Comparison of ENCODE assay signal across 17 cellular contexts in the genomic region with DNA sequence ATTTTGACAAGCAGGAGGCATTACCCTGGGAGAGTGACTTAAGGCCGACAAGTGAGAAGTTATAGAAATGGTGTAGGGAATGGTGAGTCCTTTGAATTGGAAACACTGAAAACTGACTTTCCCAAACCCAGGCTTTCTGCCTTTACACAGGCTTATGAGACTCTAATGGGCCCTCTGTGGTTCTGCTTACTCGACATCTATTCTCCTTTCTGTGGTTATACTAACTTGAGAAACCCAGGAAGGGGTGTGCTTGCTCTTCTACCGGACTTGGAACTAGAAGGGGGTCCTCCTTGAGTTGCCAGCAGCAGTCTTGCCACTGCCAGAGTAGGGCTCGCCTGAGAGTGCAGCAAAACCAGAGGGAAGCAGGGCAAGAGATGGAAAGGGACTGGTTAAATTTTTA.
A peak's percentile ranks its signal among the peaks of the same experiment; 100 is the strongest.
DNase-seq lines count a peak whose midpoint lies in the region; ATAC-seq lines count a peak whose summit lies in the region.
"Had no signal": no experiment of that assay in that cellular context is flagged by ENCODE, and none has a peak within 500 bp of the region (broad histone marks: within the 10 kb centered on the region; RNA-seq: fewer than 3 reads in every experiment).

No MANE protein-coding gene starts in this region.

- peaks cover 80% of the 10 kb centered on the region for H3K4me1 Mint-ChIP-seq in activated CD8-positive, alpha-beta memory T cell treated with anti-CD3 and anti-CD28 coated beads, Interleukin-2, amount 10 ng/mL, durations not matched to agents 7 days and 5 days
- peaks cover 94% of the 10 kb centered on the region for H3K4me1 Mint-ChIP-seq in activated naive CD8-positive, alpha-beta T cell (ENCODE audit: low read depth)
- peaks cover 47 to 48% of the 10 kb centered on the region in 2 donors for H3K4me1 Mint-ChIP-seq in natural killer cell treated with Interleukin-12 subunit alpha and Interleukin-12 subunit beta and Interleukin-15 and Interleukin-18, amount 100 ng/mL, for 72 hours (ENCODE audit: low read depth in 2 of 2)

- no peaks in the 10 kb centered on the region for H3K27me3 Mint-ChIP-seq in activated CD8-positive, alpha-beta memory T cell treated with anti-CD3 and anti-CD28 coated beads, Interleukin-2, amount 10 ng/mL, durations not matched to agents 7 days and 5 days
- H3K27me3 Mint-ChIP-seq in activated naive CD8-positive, alpha-beta T cell, result no peaks in the 10 kb centered on the region
- no peaks in the 10 kb centered on the region for H3K27me3 Mint-ChIP-seq in natural killer cell treated with Interleukin-12 subunit alpha and Interleukin-12 subunit beta and Interleukin-15 and Interleukin-18, amount 100 ng/mL, for 72 hours

- H3K9me3 Mint-ChIP-seq in activated CD8-positive, alpha-beta memory T cell treated with anti-CD3 and anti-CD28 coated beads, Interleukin-2, amount 10 ng/mL, durations not matched to agents 7 days and 5 days (ENCODE audit: low read depth), result no peaks in the 10 kb centered on the region
- no peaks in the 10 kb centered on the region for H3K9me3 Mint-ChIP-seq in activated naive CD8-positive, alpha-beta T cell (ENCODE audit: low read depth)
- H3K9me3 Mint-ChIP-seq in natural killer cell treated with Interleukin-12 subunit alpha and Interleukin-12 subunit beta and Interleukin-15 and Interleukin-18, amount 100 ng/mL, for 72 hours, result no peaks in the 10 kb centered on the region
- H3K9me3 Mint-ChIP-seq: naive B cell had no signal

- WGBS in GM23248 (ENCODE audit: low coverage in 1 of 2, low lambda C conversion rate in 2 of 2, missing lambda C conversion rate in 2 of 2), 2 experiments, result 84 to 92% methylated on average over 4 of the region's 4 CpGs

- H3K4me3 ChIP-seq in GM23248, result no peak overlapping the region
- H3K4me3 ChIP-seq: cardiac muscle cell, heart left ventricle had no signal

- peak overlapping the region; percentile 24 for H3K4me3 Mint-ChIP-seq in activated CD8-positive, alpha-beta memory T cell treated with anti-CD3 and anti-CD28 coated beads, Interleukin-2, amount 10 ng/mL, durations not matched to agents 7 days and 5 days
- H3K4me3 Mint-ChIP-seq in activated naive CD8-positive, alpha-beta T cell, result peak overlapping the region; percentile 57
- H3K4me3 Mint-ChIP-seq in natural killer cell treated with Interleukin-12 subunit alpha and Interleukin-12 subunit beta and Interleukin-15 and Interleukin-18, amount 100 ng/mL, for 72 hours, result no peak overlapping the region
- H3K4me3 Mint-ChIP-seq: naive B cell had no signal

- peak overlapping the region; percentile 70 for H3K27ac Mint-ChIP-seq in activated CD8-positive, alpha-beta memory T cell treated with anti-CD3 and anti-CD28 coated beads, Interleukin-2, amount 10 ng/mL, durations not matched to agents 7 days and 5 days
- peak overlapping the region; percentile 89 for H3K27ac Mint-ChIP-seq in activated naive CD8-positive, alpha-beta T cell
- peak overlapping the region; percentile 16 to 66 for H3K27ac Mint-ChIP-seq in natural killer cell treated with Interleukin-12 subunit alpha and Interleukin-12 subunit beta and Interleukin-15 and Interleukin-18, amount 100 ng/mL, for 72 hours

- H3K27me3 ChIP-seq in GM23248 (replicated peaks; ENCODE audit: insufficient read depth), result no peaks in the 10 kb centered on the region
- H3K27me3 ChIP-seq: cardiac muscle cell had no signal

- in situ Hi-C loops in GM23248 (cut with MboI), result no loop called here
- in situ Hi-C loops in ACHN (cut with HindIII; ENCODE audit: low pct_ligation_motif_present, low pct_unique_long_range_greater_than_20kb, low sequenced_read_pairs), result no loop called here

- H3K4me1 ChIP-seq in GM23248 (ENCODE audit: insufficient read depth), result peaks cover 11% of the 10 kb centered on the region

- no peaks in the 10 kb centered on the region for H3K9me3 ChIP-seq in GM23248 (ENCODE audit: low read depth)
- H3K9me3 ChIP-seq: heart left ventricle had no signal

- H3K4me2 ChIP-seq in GM23248 (ENCODE audit: unreplicated experiment), result no peak overlapping the region

- peak; percentile 38 for ATAC-seq in activated CD8-positive, alpha-beta memory T cell treated with anti-CD3 and anti-CD28 coated beads, Interleukin-2, amount 10 ng/mL, durations not matched to agents 7 days and 5 days
- no peak for ATAC-seq in natural killer cell treated with Interleukin-12 subunit alpha and Interleukin-12 subunit beta and Interleukin-15 and Interleukin-18, amount 100 ng/mL, for 72 hours
- no peak for ATAC-seq in HG03097 (IDR thresholded peaks at IDR 0.05; ENCODE audit: low FRiP score, unreplicated experiment)
- ATAC-seq in HG02588 (IDR thresholded peaks at IDR 0.05; ENCODE audit: unreplicated experiment), result no peak
- ATAC-seq: heart left ventricle, sciatic nerve had no signal

- H3K27ac ChIP-seq in GM23248, result no peak overlapping the region
- H3K27ac ChIP-seq: cardiac muscle cell, HL-60 had no signal

- peaks cover 55% of the 10 kb centered on the region for H3K36me3 Mint-ChIP-seq in activated CD8-positive, alpha-beta memory T cell treated with anti-CD3 and anti-CD28 coated beads, Interleukin-2, amount 10 ng/mL, durations not matched to agents 7 days and 5 days
- H3K36me3 Mint-ChIP-seq in activated naive CD8-positive, alpha-beta T cell, result peaks cover 12% of the 10 kb centered on the region
- H3K36me3 Mint-ChIP-seq in natural killer cell treated with Interleukin-12 subunit alpha and Interleukin-12 subunit beta and Interleukin-15 and Interleukin-18, amount 100 ng/mL, for 72 hours, result peaks cover 23% of the 10 kb centered on the region

- H2AFZ ChIP-seq in GM23248, result peak overlapping the region; percentile 36; the same call in 1 of the 2 replicates

- peaks cover 13% of the 10 kb centered on the region; the same call in 1 of the 2 replicates for H3F3A ChIP-seq in GM23248 (ENCODE audit: insufficient read depth)

- no peaks in the 10 kb centered on the region for H3K9me2 ChIP-seq in GM23248 (ENCODE audit: insufficient read depth)

- H3K79me2 ChIP-seq in GM23248 (ENCODE audit: insufficient read depth), result no peaks in the 10 kb centered on the region

- no peaks in the 10 kb centered on the region for H4K20me1 ChIP-seq in GM23248 (ENCODE audit: insufficient read depth)

- DNase-seq in activated CD8-positive, alpha-beta memory T cell treated with anti-CD3 and anti-CD28 coated beads, Interleukin-2, amount 10 ng/mL, durations not matched to agents 7 days and 5 days, result no peak
- DNase-seq in activated CD8-positive, alpha-beta memory T cell treated with anti-CD3 and anti-CD28 coated beads for 24 hours, result no peak
- no peak for DNase-seq in GM23248
- DNase-seq in natural killer cell treated with Interleukin-12 subunit alpha and Interleukin-12 subunit beta and Interleukin-15 and Interleukin-18, amount 100 ng/mL, for 72 hours (ENCODE audit: low spot score), result no peak
- no peak for DNase-seq in ACHN
- DNase-seq: heart left ventricle, naive B cell, NCI-H2081, posterior cingulate gyrus, Right ventricle myocardium superior, substantia nigra had no signal

- CTCF ChIA-PET in activated CD8-positive, alpha-beta memory T cell treated with anti-CD3 and anti-CD28 coated beads, Interleukin-2, amount 10 ng/mL, durations not matched to agents 7 days and 5 days (lab: Charles Lee), result interaction anchor here (1.0 to 1.5 kb wide), 5 partner anchors 9 to 127 kb away, joined by 3 to 8 read pairs (median 3); no protein-coding TSS in a partner anchor

- no peak overlapping the region for H3K9ac ChIP-seq in GM23248

- H3K36me3 ChIP-seq in GM23248 (ENCODE audit: low read depth), result no peaks in the 10 kb centered on the region
- H3K36me3 ChIP-seq: cardiac muscle cell had no signal
